Comparison of ENCODE assay signal across 26 cellular contexts in the genomic region with DNA sequence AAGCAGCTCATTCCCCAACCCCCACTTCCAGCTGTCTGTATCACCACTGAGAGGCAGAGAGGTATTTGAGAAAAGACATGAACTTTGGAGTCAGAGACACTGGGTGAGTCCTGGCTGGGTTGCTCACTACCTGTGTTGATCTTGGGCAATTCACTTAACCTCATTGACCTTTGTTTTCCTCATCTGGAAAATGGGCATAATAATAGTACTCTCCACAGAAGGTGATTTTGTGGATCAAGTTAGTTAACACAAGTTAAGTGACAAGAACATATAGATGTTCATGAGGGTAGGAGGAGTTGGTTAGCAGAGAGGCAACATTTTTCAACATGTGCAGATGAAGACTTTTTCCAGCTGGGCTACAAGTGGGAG. TPM values are rescaled to one million over a fixed set of nuclear protein-coding genes. Genes with fewer than 3 reads are reported as not detected.
"Had no signal": no experiment of that assay in that cellular context is flagged by ENCODE, and none has a peak within 500 bp of the region (broad histone marks: within the 10 kb centered on the region; RNA-seq: fewer than 3 reads in every experiment).

No MANE protein-coding gene starts in this region.

- ATAC-seq: effector memory CD8-positive, alpha-beta T cell; gastroesophageal sphincter; left colon; left ventricle myocardium superior; naive thymus-derived CD4-positive, alpha-beta T cell; stimulated activated naive CD8-positive, alpha-beta T cell treated with anti-CD3 and anti-CD28 coated beads, Interleukin-15, Interleukin-2, amounts not matched to agents 100 U/mL and 50 U/mL, for 24 hours had no signal

- H3K9ac ChIP-seq: parathyroid adenoma had no signal

- H3K27ac ChIP-seq: epithelial cell of prostate, esophagus muscularis mucosa, gastroesophageal sphincter, parathyroid adenoma, prostate gland, sigmoid colon, skin epidermis, suprapubic skin, thyroid gland had no signal

- H2AFZ ChIP-seq: parathyroid adenoma had no signal

- H3K36me3 ChIP-seq: gastroesophageal sphincter, prostate gland, thyroid gland had no signal

- H3K79me2 ChIP-seq: parathyroid adenoma had no signal

- H3K4me3 Mint-ChIP-seq: dendritic cell treated with granulocyte-macrophage colony-stimulating factor and Interleukin-4, amounts not matched to agents 40 ng/mL and 50 ng/mL, for 4 days; effector memory CD8-positive, alpha-beta T cell; naive thymus-derived CD4-positive, alpha-beta T cell; nephron progenitor cell; type B pancreatic cell had no signal

- FAIRE-seq: colon, urothelium cell line had no signal

- H3K27ac Mint-ChIP-seq: dendritic cell treated with granulocyte-macrophage colony-stimulating factor and Interleukin-4, amounts not matched to agents 40 ng/mL and 50 ng/mL, for 4 days; nephron progenitor cell; type B pancreatic cell had no signal

- H3K27me3 ChIP-seq: thyroid gland had no signal

- DNase-seq: effector memory CD8-positive, alpha-beta T cell; left colon; left ventricle myocardium superior; mesendoderm; naive thymus-derived CD4-positive, alpha-beta T cell; nephron progenitor cell; retina; stimulated activated CD4-positive, alpha-beta T cell treated with anti-CD3 and anti-CD28 coated beads, Interleukin-12 subunit alpha, Interleukin-12 subunit beta, amount 100 ng/mL, for 4 hours; stimulated activated naive CD8-positive, alpha-beta T cell treated with anti-CD3 and anti-CD28 coated beads, Interleukin-15, Interleukin-2, amounts not matched to agents 100 U/mL and 50 U/mL, for 24 hours; thyroid gland had no signal

- H3K4me3 ChIP-seq: esophagus muscularis mucosa, gastroesophageal sphincter, lung, prostate gland, sigmoid colon, skin epidermis, suprapubic skin, thyroid gland had no signal

- H3K36me3 Mint-ChIP-seq: type B pancreatic cell had no signal

- H3K9me3 Mint-ChIP-seq: dendritic cell treated with granulocyte-macrophage colony-stimulating factor and Interleukin-4, amounts not matched to agents 40 ng/mL and 50 ng/mL, for 4 days; effector memory CD8-positive, alpha-beta T cell; naive thymus-derived CD4-positive, alpha-beta T cell; nephron progenitor cell; type B pancreatic cell had no signal

- H3K4me1 ChIP-seq: esophagus muscularis mucosa, gastroesophageal sphincter, parathyroid adenoma, prostate gland, sigmoid colon, suprapubic skin, thyroid gland had no signal

- H3K9me3 ChIP-seq: esophagus muscularis mucosa, gastroesophageal sphincter, prostate gland, sigmoid colon, suprapubic skin, thyroid gland had no signal

RNA-seq across cellular contexts. Expression of a gene that starts 17.1 kb away (rescaled TPM):
- total RNA-seq: esophagus muscularis mucosa; fibroblast of villous mesenchyme; gastroesophageal sphincter; kidney epithelial cell; left colon; left ventricle myocardium superior; lung; naive thymus-derived CD4-positive, alpha-beta T cell; omental fat pad; prostate gland; sigmoid colon; suprapubic skin; thyroid gland had no signal
- polyA plus RNA-seq: naive thymus-derived CD4-positive, alpha-beta T cell had no signal
